2 cellular contexts compared by ENCODE assay signal in genomic region chr7:55165176-55165861, GRCh38.
TF ChIP-seq lines count a peak whose summit lies in the region.

No MANE protein-coding gene starts in this region.

TF ChIP-seq in HepG2, 621 proteins besides CTCF, POLR2A, EP300 and RAD21:
- no peak for TF ChIP-seq EED (CRISPR knock-in tag; IDR thresholded peaks at IDR 0.05)
- no peak for TF ChIP-seq SKI (IDR thresholded peaks at IDR 0.05; ENCODE audit: partially characterized antibody)
- TF ChIP-seq CEBPG (CRISPR knock-in tag; IDR thresholded peaks at IDR 0.05) = peak; percentile 47; the same call in 1 of the 2 replicates
- peak; percentile 81 for TF ChIP-seq CEBPB (IDR thresholded peaks at IDR 0.05; ENCODE audit: borderline replicate concordance, low read depth, low read length)

TF ChIP-seq in H1, 55 proteins besides CTCF, POLR2A, EP300 and RAD21:
- no peak for TF ChIP-seq RBBP5 (IDR thresholded peaks at IDR 0.05; ENCODE audit: borderline replicate concordance, low read depth, low read length)
- peak; percentile 92 for TF ChIP-seq CEBPB (IDR thresholded peaks at IDR 0.05; ENCODE audit: low read depth, low read length)
